Comparison of ENCODE assay signal across 30 cellular contexts in the genomic region with DNA sequence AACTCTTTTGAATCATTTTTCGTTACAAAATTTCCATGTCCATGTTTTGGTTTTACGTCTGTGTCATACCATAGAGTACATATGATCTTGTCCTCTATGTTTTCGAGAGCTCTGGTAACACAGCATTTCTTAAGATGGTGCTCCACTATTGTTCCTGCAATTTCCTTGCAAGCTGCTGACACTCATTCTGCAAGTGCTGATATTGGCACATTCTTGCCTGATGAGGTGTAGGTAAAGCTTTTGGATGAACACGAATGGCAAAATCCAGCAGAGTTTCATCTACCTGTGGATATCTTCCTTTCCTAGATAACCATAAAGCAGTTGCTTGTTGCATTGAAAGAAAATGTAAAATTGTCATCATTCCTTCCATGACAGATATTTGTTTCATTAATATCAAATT. TPM values are rescaled to one million over a fixed set of nuclear protein-coding genes. Genes with fewer than 3 reads are reported as not detected.
"Had no signal": no experiment of that assay in that cellular context is flagged by ENCODE, and none has a peak within 500 bp of the region (broad histone marks: within the 10 kb centered on the region; RNA-seq: fewer than 3 reads in every experiment).

No MANE protein-coding gene starts in this region.

- H3K27ac ChIP-seq: Peyer's patch, RWPE1, SJCRH30, WERI-Rb-1 had no signal

- H3K36me3 ChIP-seq: MG63, Peyer's patch, SJCRH30, WERI-Rb-1 had no signal

- H3K4me3 ChIP-seq: MG63, Peyer's patch, SJCRH30 had no signal

- H3K27me3 Mint-ChIP-seq: activated CD4-positive, alpha-beta memory T cell treated with anti-CD3 and anti-CD28 coated beads, Interleukin-2, amount 10 ng/mL, durations not matched to agents 7 days and 5 days; activated CD4-positive, alpha-beta T cell treated with anti-CD3 and anti-CD28 coated beads for 36 hours; activated naive CD8-positive, alpha-beta T cell; activated T-helper 17 cell treated with anti-CD3 and anti-CD28 coated beads, Interleukin-2, amount 50 U/mL, for 72 hours had no signal

- H3K27ac Mint-ChIP-seq: activated CD4-positive, alpha-beta memory T cell treated with anti-CD3 and anti-CD28 coated beads, Interleukin-2, amount 10 ng/mL, durations not matched to agents 7 days and 5 days; activated CD4-positive, alpha-beta T cell treated with anti-CD3 and anti-CD28 coated beads for 36 hours; activated naive CD4-positive, alpha-beta T cell treated with anti-CD3 and anti-CD28 coated beads for 36 hours; activated naive CD8-positive, alpha-beta T cell; activated T-helper 17 cell treated with anti-CD3 and anti-CD28 coated beads, Interleukin-2, amount 50 U/mL, for 72 hours had no signal

- DNase-seq: activated CD4-positive, alpha-beta memory T cell treated with anti-CD3 and anti-CD28 coated beads, Interleukin-2, amount 10 ng/mL, durations not matched to agents 7 days and 5 days; activated CD4-positive, alpha-beta T cell treated with anti-CD3 and anti-CD28 coated beads for 36 hours; activated CD4-positive, alpha-beta T cell treated with anti-CD3 and anti-CD28 coated beads, Interleukin-2, amount 50 U/mL, for 1 hour; activated gamma-delta T cell; activated naive CD4-positive, alpha-beta T cell treated with anti-CD3 and anti-CD28 coated beads for 36 hours; activated T-cell treated with anti-CD3 and anti-CD28 coated beads for 4 hours; activated T-cell treated with anti-CD3 and anti-CD28 coated beads, Interleukin-2, amount 50 U/mL, for 48 hours; central memory CD4-positive, alpha-beta T cell; MG63; MV-4-11; NCI-H1092 treated with DMSO at 0.1 percent for 48 hours; NCI-H1417 treated with DMSO at 0.1 percent for 48 hours; NCI-H1694; NCI-H2029; NCI-H510A treated with DMSO at 0.1 percent for 48 hours; NCI-H69; NK-92 treated with Interleukin-12 subunit alpha and Interleukin-12 subunit beta, amount 100 ng/mL, for 24 hours; OCI-M1; Peyer's patch; Right ventricle myocardium superior; SJCRH30; SK-N-SH; T-helper 1 cell; WERI-Rb-1 had no signal

- H3K4me1 ChIP-seq: Peyer's patch, SJCRH30 had no signal

- H3K9me3 ChIP-seq: MG63, Peyer's patch, SJCRH30, SK-N-SH had no signal

- H3K9me3 Mint-ChIP-seq: activated CD4-positive, alpha-beta memory T cell treated with anti-CD3 and anti-CD28 coated beads, Interleukin-2, amount 10 ng/mL, durations not matched to agents 7 days and 5 days; activated naive CD4-positive, alpha-beta T cell treated with anti-CD3 and anti-CD28 coated beads for 36 hours; activated T-helper 17 cell treated with anti-CD3 and anti-CD28 coated beads, Interleukin-2, amount 50 U/mL, for 72 hours had no signal

- H3K27me3 ChIP-seq: MG63, Peyer's patch, SJCRH30 had no signal

- ATAC-seq: activated CD4-positive, alpha-beta T cell treated with anti-CD3 and anti-CD28 coated beads for 36 hours; activated T-helper 17 cell treated with anti-CD3 and anti-CD28 coated beads, Interleukin-2, amount 50 U/mL, for 72 hours had no signal

- H3K4me1 Mint-ChIP-seq: activated CD4-positive, alpha-beta memory T cell treated with anti-CD3 and anti-CD28 coated beads, Interleukin-2, amount 10 ng/mL, durations not matched to agents 7 days and 5 days; activated CD4-positive, alpha-beta T cell treated with anti-CD3 and anti-CD28 coated beads for 36 hours; activated T-helper 17 cell treated with anti-CD3 and anti-CD28 coated beads, Interleukin-2, amount 50 U/mL, for 72 hours had no signal

- H3K36me3 Mint-ChIP-seq: activated naive CD8-positive, alpha-beta T cell had no signal

- H3K9ac ChIP-seq: SK-N-SH had no signal

- H3K4me2 ChIP-seq: SK-N-SH had no signal

- H3K4me3 Mint-ChIP-seq: activated CD4-positive, alpha-beta memory T cell treated with anti-CD3 and anti-CD28 coated beads, Interleukin-2, amount 10 ng/mL, durations not matched to agents 7 days and 5 days; activated CD4-positive, alpha-beta T cell treated with anti-CD3 and anti-CD28 coated beads for 36 hours; activated naive CD4-positive, alpha-beta T cell treated with anti-CD3 and anti-CD28 coated beads for 36 hours; activated naive CD8-positive, alpha-beta T cell; activated T-helper 17 cell treated with anti-CD3 and anti-CD28 coated beads, Interleukin-2, amount 50 U/mL, for 72 hours had no signal

RNA-seq across cellular contexts. Expression of a gene that starts 41.3 kb away (rescaled TPM):
- total RNA-seq: activated CD4-positive, alpha-beta memory T cell treated with anti-CD3 and anti-CD28 coated beads, Interleukin-2, amount 10 ng/mL, durations not matched to agents 7 days and 5 days; activated CD4-positive, alpha-beta T cell treated with anti-CD3 and anti-CD28 coated beads for 36 hours; activated CD8-positive, alpha-beta memory T cell treated with anti-CD3 and anti-CD28 coated beads for 36 hours; activated naive CD4-positive, alpha-beta T cell treated with anti-CD3 and anti-CD28 coated beads for 36 hours; activated T-helper 17 cell treated with anti-CD3 and anti-CD28 coated beads, Interleukin-2, amount 50 U/mL, for 72 hours; chondrocyte; Peyer's patch; Right ventricle myocardium superior; T-helper 2 cell treated with Interferon-gamma antibody and Interleukin-4, amounts not matched to agents 100 ng/mL and 5 ng/mL, for 36 hours had no signal
